Comparison of ENCODE assay signal across 12 cellular contexts in the genomic region with DNA sequence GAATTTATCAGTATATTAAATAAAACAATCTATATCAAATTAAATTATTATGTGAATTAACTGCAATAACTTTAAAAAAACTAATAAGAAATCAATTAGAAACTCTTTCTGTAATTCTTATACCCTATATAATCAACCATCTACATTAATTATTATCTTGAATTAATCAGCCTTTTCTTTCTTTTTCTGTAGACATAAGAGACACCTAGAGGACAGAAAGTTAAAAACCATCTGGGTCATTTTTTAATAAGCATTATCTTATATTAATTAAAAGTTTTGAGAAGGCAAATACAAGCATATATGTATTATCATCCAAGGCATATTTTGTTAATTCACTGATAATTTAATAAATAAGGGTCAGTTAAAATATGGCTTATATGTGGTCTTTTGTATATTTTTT. TPM values are rescaled to one million over a fixed set of nuclear protein-coding genes. Genes with fewer than 3 reads are reported as not detected.
DNase-seq lines count a peak whose midpoint lies in the region; ATAC-seq and TF ChIP-seq lines count a peak whose summit lies in the region.
"Had no signal": no experiment of that assay in that cellular context is flagged by ENCODE, and none has a peak within 500 bp of the region (broad histone marks: within the 10 kb centered on the region; RNA-seq: fewer than 3 reads in every experiment).

No MANE protein-coding gene starts in this region.

- TF ChIP-seq POLR2A in HCT116 (IDR thresholded peaks at IDR 0.05; ENCODE audit: borderline replicate concordance, extremely low read depth, insufficient read depth, insufficient read length): no peak

- BruUV-seq in HCT116 (replicated peaks; lab: Mats Ljungman, UMichigan): no TSS peak
- BruUV-seq in mammary epithelial cell (replicated peaks; lab: Mats Ljungman, UMichigan): no TSS peak

- DNase-seq in AG10803 (ENCODE audit: low read depth): no peak
- no peak for DNase-seq in HCT116 (ENCODE audit: low read depth, low spot score)
- no peak for DNase-seq in mammary epithelial cell
- peak; percentile 5 for DNase-seq in myocyte (ENCODE audit: low read depth)
- DNase-seq in activated CD4-positive, alpha-beta T cell treated with anti-CD3 and anti-CD28 coated beads, Interleukin-2, amount 50 U/mL, for 48 hours: no peak
- no peak for DNase-seq in activated T-cell treated with anti-CD3 and anti-CD28 coated beads, Interleukin-2, amount 50 U/mL, for 24 hours
- DNase-seq in activated naive CD4-positive, alpha-beta T cell treated with Interleukin-2 at 50 U/mL for 16 hours: no peak
- DNase-seq: Calu3, caudate nucleus, natural killer cell, SHP77 treated with DMSO at 0.1 percent for 48 hours had no signal

- CTCF ChIA-PET in HCT116 (lab: Charles Lee): interaction anchor here (0.9 to 1.0 kb wide), 2 partner anchors 858 to 862 kb away, joined by 3 to 4 read pairs; no protein-coding TSS in a partner anchor
- CTCF ChIA-PET in mammary epithelial cell (lab: Charles Lee; ENCODE audit: low non-redundant PET): no interaction called here

- H3K4me2 ChIP-seq in HCT116 (ENCODE audit: low read length): no peak overlapping the region
- no peak overlapping the region for H3K4me2 ChIP-seq in mammary epithelial cell (ENCODE audit: insufficient read depth, low read depth, low read length)

- no peaks in the 10 kb centered on the region for H3K9me3 ChIP-seq in HCT116 (ENCODE audit: control insufficient read depth in 1 of 2, insufficient read depth in 1 of 2, low read depth in 1 of 2, low read length in 2 of 2)
- no peaks in the 10 kb centered on the region for H3K9me3 ChIP-seq in mammary epithelial cell (replicated peaks; ENCODE audit: insufficient read depth, low read length)

- H3K9me2 ChIP-seq in HCT116 (ENCODE audit: insufficient read depth): no peaks in the 10 kb centered on the region

- POLR2A ChIA-PET in HCT116 (lab: Charles Lee): no interaction called here

- H3K27me3 ChIP-seq in HCT116 (ENCODE audit: insufficient read depth, low read length) (no peaks in the 10 kb centered on the region), mammary epithelial cell (ENCODE audit: insufficient read depth, low read length) (no peaks in the 10 kb centered on the region)

- H3K27ac Mint-ChIP-seq in activated T-cell treated with anti-CD3 and anti-CD28 coated beads, Interleukin-2, amount 50 U/mL, for 24 hours: no peak overlapping the region
- H3K27ac Mint-ChIP-seq: natural killer cell had no signal

- H3K36me3 ChIP-seq in HCT116 (ENCODE audit: control insufficient read depth in 1 of 2, insufficient read depth in 2 of 2, low read length in 2 of 2): no peaks in the 10 kb centered on the region
- H3K36me3 ChIP-seq in mammary epithelial cell (ENCODE audit: insufficient read depth, low read length): no peaks in the 10 kb centered on the region

- peaks cover 50% of the 10 kb centered on the region for H3K27me3 Mint-ChIP-seq in activated T-cell treated with anti-CD3 and anti-CD28 coated beads, Interleukin-2, amount 50 U/mL, for 24 hours

- no peak for ATAC-seq in HCT116
- ATAC-seq: GM12878 had no signal

- H4K20me1 ChIP-seq in HCT116 (ENCODE audit: insufficient read depth) (no peaks in the 10 kb centered on the region), mammary epithelial cell (ENCODE audit: insufficient read depth, low read length) (no peaks in the 10 kb centered on the region)

- H3K4me1 ChIP-seq in HCT116 (ENCODE audit: control insufficient read depth in 1 of 2, insufficient read depth in 2 of 2, low read length in 2 of 2) (peaks cover 0 to 14% of the 10 kb centered on the region in 2 experiments; a peak in 2 of 4 replicates), mammary epithelial cell (ENCODE audit: insufficient read depth, low read length) (no peaks in the 10 kb centered on the region)

- RAD21 ChIA-PET in HCT116 (lab: Charles Lee; ENCODE audit: low non-redundant PET in 1 of 2, low total read pairs in 2 of 2, uncharacterized antibody in 2 of 2, unreplicated experiment in 2 of 2): no interaction called here

- intact Hi-C loops in HCT116 (cut with micrococcal nuclease) (loop anchor here (1.0 to 5.0 kb wide), 5 partner anchors 159 to 1663 kb away; partner anchors contain the start of gene MAGI1), mammary epithelial cell (cut with micrococcal nuclease) (loop anchor here (1.0 to 10.0 kb wide), 2 partner anchors 411 to 762 kb away; no protein-coding TSS in a partner anchor)

- in situ Hi-C loops in mammary epithelial cell (cut with MboI; ENCODE audit: low sequenced_read_pairs in 2 of 2): no loop called here

- dilution Hi-C loops in mammary epithelial cell (cut with HindIII; ENCODE audit: low sequenced_read_pairs): no loop called here

- TF ChIP-seq RAD21 in HCT116 (IDR thresholded peaks at IDR 0.05; ENCODE audit: low read depth): peak; percentile 77

- peak; percentile 50 for TF ChIP-seq CTCF in AG10803 (conservative IDR thresholded peaks at IDR 0.05; ENCODE audit: low read length)
- peak; percentile 25 to 65 (median 58); a peak in 4 of 6 replicates for TF ChIP-seq CTCF in HCT116 (IDR thresholded peaks at IDR 0.05 in 2 of 3, conservative IDR thresholded peaks at IDR 0.05 in 1 of 3; ENCODE audit: borderline replicate concordance in 1 of 3, insufficient read depth in 1 of 3, low read depth in 2 of 3, low read length in 2 of 3)
- peak; percentile 5 to 19 for TF ChIP-seq CTCF in mammary epithelial cell (conservative IDR thresholded peaks at IDR 0.05 in 1 of 2, IDR thresholded peaks at IDR 0.05 in 1 of 2; ENCODE audit: extremely low read depth in 1 of 2, insufficient read depth in 1 of 2, low read depth in 1 of 2, low read length in 2 of 2)

- H3K9ac ChIP-seq in HCT116 (ENCODE audit: low read length) (no peak overlapping the region), mammary epithelial cell (ENCODE audit: insufficient read depth, low read length) (no peak overlapping the region)

- no peak overlapping the region for H3K4me3 Mint-ChIP-seq in activated T-cell treated with anti-CD3 and anti-CD28 coated beads, Interleukin-2, amount 50 U/mL, for 24 hours
- H3K4me3 Mint-ChIP-seq: natural killer cell had no signal

- H3K36me3 Mint-ChIP-seq in activated T-cell treated with anti-CD3 and anti-CD28 coated beads, Interleukin-2, amount 50 U/mL, for 24 hours (ENCODE audit: low read depth): no peaks in the 10 kb centered on the region
- H3K36me3 Mint-ChIP-seq: natural killer cell had no signal

- H3K4me3 ChIP-seq in AG10803 (ENCODE audit: low read length) (no peak overlapping the region), HCT116 (replicated peaks in 1 of 2; ENCODE audit: low read depth in 1 of 2, low read length in 2 of 2) (no peak overlapping the region), mammary epithelial cell (replicated peaks in 1 of 3; ENCODE audit: insufficient read depth in 1 of 3, low read depth in 2 of 3, low read length in 3 of 3) (no peak overlapping the region)
- H3K4me3 ChIP-seq: GM12878 had no signal

- peaks cover 2% of the 10 kb centered on the region for H3K4me1 Mint-ChIP-seq in activated T-cell treated with anti-CD3 and anti-CD28 coated beads, Interleukin-2, amount 50 U/mL, for 24 hours (ENCODE audit: low read depth)

- H3K79me2 ChIP-seq in HCT116 (ENCODE audit: insufficient read depth, low read length): no peaks in the 10 kb centered on the region
- H3K79me2 ChIP-seq in mammary epithelial cell (ENCODE audit: insufficient read depth, low read length): no peaks in the 10 kb centered on the region

- no peaks in the 10 kb centered on the region for H3K9me3 Mint-ChIP-seq in activated T-cell treated with anti-CD3 and anti-CD28 coated beads, Interleukin-2, amount 50 U/mL, for 24 hours
- H3K9me3 Mint-ChIP-seq: natural killer cell had no signal

- H3K27ac ChIP-seq in HCT116 (ENCODE audit: low read depth, low read length) (no peak overlapping the region), mammary epithelial cell (ENCODE audit: insufficient read depth, low read depth, low read length) (no peak overlapping the region)

- H2AFZ ChIP-seq in HCT116 (ENCODE audit: low read depth, low read length, poor library complexity, severe bottlenecking): no peak overlapping the region
- no peak overlapping the region for H2AFZ ChIP-seq in mammary epithelial cell (ENCODE audit: low read depth, low read length)

TF ChIP-seq in HCT116, 20 proteins besides CTCF, POLR2A, EP300 and RAD21:
- no peak for TF ChIP-seq POLR2AphosphoS5 (IDR thresholded peaks at IDR 0.05; ENCODE audit: low read depth, low read length)
- no peak for TF ChIP-seq EZH2phosphoT487 (IDR thresholded peaks at IDR 0.05; ENCODE audit: borderline replicate concordance)
- TF ChIP-seq ZNF274 (IDR thresholded peaks at IDR 0.05; ENCODE audit: low read depth, low read length): no peak
- TF ChIP-seq CBX3 (IDR thresholded peaks at IDR 0.05; ENCODE audit: low read depth): no peak
- TF ChIP-seq ELF1 (IDR thresholded peaks at IDR 0.05; ENCODE audit: borderline replicate concordance, low read depth): no peak
- TF ChIP-seq EGR1 (IDR thresholded peaks at IDR 0.05; ENCODE audit: low read depth): 0 out of 2 replicates have a peak, but pooled peaks have one; percentile 16
- no peak for TF ChIP-seq ZBTB33 (IDR thresholded peaks at IDR 0.05; ENCODE audit: extremely low read depth, insufficient replicate concordance, low read length)

RNA-seq across cellular contexts. Expression of gene SLC25A26, which starts 24.2 kb away (rescaled TPM):
- total RNA-seq in HCT116 (2021; ENCODE audit: unreplicated experiment): 23.8 TPM
- 17.2 and 19.5 TPM in 2 replicates for polyA plus RNA-seq in HCT116 (2012)
- 10 to 100 TPM; 20.3 to 25.8 TPM for total RNA-seq in mammary epithelial cell
- polyA plus RNA-seq in mammary epithelial cell: 29.2 TPM
- polyA minus RNA-seq in mammary epithelial cell: 5.9 TPM
- total RNA-seq in myocyte: 18.9 and 23.1 TPM in 2 replicates
- polyA plus RNA-seq in myocyte (2012): 34.6 TPM
